Comparison of ENCODE assay signal across 21 cellular contexts in genomic region chr9:89554307-89554706, GRCh38. TPM values are rescaled to one million over a fixed set of nuclear protein-coding genes. Genes with fewer than 3 reads are reported as not detected.
"Had no signal": no experiment of that assay in that cellular context is flagged by ENCODE, and none has a peak within 500 bp of the region (broad histone marks: within the 10 kb centered on the region; RNA-seq: fewer than 3 reads in every experiment).

No MANE protein-coding gene starts in this region.

- DNase-seq: activated B cell treated with CpG ODN at 0.5 μM for 24 hours; activated CD4-positive, alpha-beta memory T cell treated with anti-CD3 and anti-CD28 coated beads for 36 hours; activated CD4-positive, alpha-beta T cell treated with anti-CD3 and anti-CD28 coated beads, Interleukin-2, amount 10 ng/mL, durations not matched to agents 7 days and 5 days; activated CD8-positive, alpha-beta memory T cell treated with anti-CD3 and anti-CD28 coated beads for 24 hours; activated gamma-delta T cell treated with Interleukin-2 at 50 U/mL for 16 hours; activated naive CD4-positive, alpha-beta T cell treated with anti-CD3 and anti-CD28 coated beads, Interleukin-2, amount 10 ng/mL, durations not matched to agents 7 days and 5 days; activated naive CD8-positive, alpha-beta T cell treated with anti-CD3 and anti-CD28 coated beads for 36 hours; activated T-cell treated with anti-CD3 and anti-CD28 coated beads, Interleukin-2, amount 50 U/mL, for 4 hours; brain microvascular endothelial cell; Karpas-422; NCI-H1048; NCI-H146; NCI-H187 treated with DMSO at 0.1 percent for 48 hours; NCI-H2171; NCI-H226; NCI-H526 treated with DMSO at 0.1 percent for 48 hours; NCI-H82; SIG-M5 had no signal

- H3K9me3 Mint-ChIP-seq: activated B cell treated with CpG ODN at 0.5 μM for 24 hours; activated CD4-positive, alpha-beta memory T cell treated with anti-CD3 and anti-CD28 coated beads for 36 hours; activated CD4-positive, alpha-beta T cell treated with anti-CD3 and anti-CD28 coated beads, Interleukin-2, amount 10 ng/mL, durations not matched to agents 7 days and 5 days; activated naive CD4-positive, alpha-beta T cell treated with anti-CD3 and anti-CD28 coated beads, Interleukin-2, amount 10 ng/mL, durations not matched to agents 7 days and 5 days; activated naive CD8-positive, alpha-beta T cell treated with anti-CD3 and anti-CD28 coated beads for 36 hours; activated T-cell treated with anti-CD3 and anti-CD28 coated beads, Interleukin-2, amount 50 U/mL, for 4 hours; activated T-helper 2 cell treated with anti-CD3 and anti-CD28 coated beads, Interferon-gamma antibody, Interleukin-2, Interleukin-4, amounts not matched to agents 10 μg/mL and 5 μg/mL and 100 μg/mL, durations not matched to agents 14 hours and 24 hours and 36 hours had no signal

- ATAC-seq: activated T-cell treated with anti-CD3 and anti-CD28 coated beads, Interleukin-2, amount 50 U/mL, for 4 hours had no signal

- H3K4me3 Mint-ChIP-seq: activated B cell treated with CpG ODN at 0.5 μM for 24 hours; activated CD4-positive, alpha-beta memory T cell treated with anti-CD3 and anti-CD28 coated beads for 36 hours; activated CD4-positive, alpha-beta T cell treated with anti-CD3 and anti-CD28 coated beads, Interleukin-2, amount 10 ng/mL, durations not matched to agents 7 days and 5 days; activated naive CD4-positive, alpha-beta T cell treated with anti-CD3 and anti-CD28 coated beads, Interleukin-2, amount 10 ng/mL, durations not matched to agents 7 days and 5 days; activated naive CD8-positive, alpha-beta T cell treated with anti-CD3 and anti-CD28 coated beads for 36 hours; activated T-cell treated with anti-CD3 and anti-CD28 coated beads, Interleukin-2, amount 50 U/mL, for 4 hours had no signal

- H3K27ac ChIP-seq: brain microvascular endothelial cell, cardiac muscle cell had no signal

- H3K27me3 ChIP-seq: brain microvascular endothelial cell, cardiac muscle cell had no signal

- H3K27ac Mint-ChIP-seq: activated B cell treated with CpG ODN at 0.5 μM for 24 hours; activated CD4-positive, alpha-beta memory T cell treated with anti-CD3 and anti-CD28 coated beads for 36 hours; activated CD4-positive, alpha-beta T cell treated with anti-CD3 and anti-CD28 coated beads, Interleukin-2, amount 10 ng/mL, durations not matched to agents 7 days and 5 days; activated naive CD4-positive, alpha-beta T cell treated with anti-CD3 and anti-CD28 coated beads, Interleukin-2, amount 10 ng/mL, durations not matched to agents 7 days and 5 days; activated T-helper 2 cell treated with anti-CD3 and anti-CD28 coated beads, Interferon-gamma antibody, Interleukin-2, Interleukin-4, amounts not matched to agents 10 μg/mL and 5 μg/mL and 100 μg/mL, durations not matched to agents 14 hours and 24 hours and 36 hours had no signal

- H3K36me3 Mint-ChIP-seq: activated CD4-positive, alpha-beta memory T cell treated with anti-CD3 and anti-CD28 coated beads for 36 hours; activated naive CD4-positive, alpha-beta T cell treated with anti-CD3 and anti-CD28 coated beads, Interleukin-2, amount 10 ng/mL, durations not matched to agents 7 days and 5 days; activated naive CD8-positive, alpha-beta T cell treated with anti-CD3 and anti-CD28 coated beads for 36 hours had no signal

- H3K36me3 ChIP-seq: brain microvascular endothelial cell, cardiac muscle cell had no signal

- H3K4me3 ChIP-seq: cardiac muscle cell had no signal

RNA-seq across cellular contexts. Expression of gene GADD45G, which starts 50.5 kb away (rescaled TPM):
- total RNA-seq: OCI-LY7 had no signal
